In genomic region chr9:126327750-126328120, GRCh38 we compare ENCODE assay signal across 8 cellular contexts. TPM values are rescaled to one million over a fixed set of nuclear protein-coding genes. Genes with fewer than 3 reads are reported as not detected.
A peak's percentile ranks its signal among the peaks of the same experiment; 100 is the strongest.
DNase-seq lines count a peak whose midpoint lies in the region; ATAC-seq and TF ChIP-seq lines count a peak whose summit lies in the region.

No MANE protein-coding gene starts in this region.

- no peaks in the 10 kb centered on the region for H3K36me3 ChIP-seq in duodenal mucosa (ENCODE audit: control insufficient read depth in 1 of 2, insufficient read depth in 2 of 2, low read length in 2 of 2)
- peaks cover 5% of the 10 kb centered on the region for H3K36me3 ChIP-seq in neural progenitor cell

- H3K9me3 ChIP-seq in duodenal mucosa (ENCODE audit: control insufficient read depth in 1 of 2, low read length in 2 of 2) (peaks cover 0 to 4% of the 10 kb centered on the region in 2 donors), neural progenitor cell (ENCODE audit: low read depth) (peaks cover 6% of the 10 kb centered on the region)

- DNase-seq in Ammon's horn (ENCODE audit: low spot score) (peak; percentile 63), LNCaP clone FGC (ENCODE audit: low read depth) (no peak), neural progenitor cell (ENCODE audit: low spot score) (peak; percentile 35), NOMO-1 treated with DMSO at 0.1 percent for 48 hours (lab: John Stamatoyannopoulos, UW; ENCODE audit: unreplicated experiment) (no peak), NCI-H1092 treated with DMSO at 0.1 percent for 48 hours (lab: John Stamatoyannopoulos, UW) (no peak)

- peak overlapping the region; percentile 65 for H3K4me3 ChIP-seq in LNCaP clone FGC (ENCODE audit: low read depth, low read length)
- peak overlapping the region; percentile 67 to 82 for H3K4me3 ChIP-seq in duodenal mucosa (ENCODE audit: low read depth in 1 of 2, low read length in 2 of 2)
- peak overlapping the region; percentile 49 for H3K4me3 ChIP-seq in neural progenitor cell

- H3K4me2 ChIP-seq in neural progenitor cell = peak overlapping the region; percentile 78

- no peak for TF ChIP-seq CTCF in LNCaP clone FGC (IDR thresholded peaks at IDR 0.05; ENCODE audit: control insufficient read depth, extremely low read depth, insufficient read depth)
- TF ChIP-seq CTCF in neural progenitor cell (IDR thresholded peaks at IDR 0.05) = no peak

- no peak overlapping the region for H2AFZ ChIP-seq in neural progenitor cell (replicated peaks)

- H4K20me1 ChIP-seq in neural progenitor cell (ENCODE audit: low read depth) = peaks cover 16% of the 10 kb centered on the region

- ATAC-seq in GM18909 (IDR thresholded peaks at IDR 0.05; ENCODE audit: poor library complexity, unreplicated experiment) (no peak), HG03378 (IDR thresholded peaks at IDR 0.05; ENCODE audit: unreplicated experiment) (no peak)

- H3K79me2 ChIP-seq in neural progenitor cell (ENCODE audit: low read depth) = peaks cover 53% of the 10 kb centered on the region

- peak overlapping the region; percentile 88 for H3K4me3 Mint-ChIP-seq in neural progenitor cell

- H3K27ac ChIP-seq in duodenal mucosa (ENCODE audit: low read depth, low read length) (no peak overlapping the region), neural progenitor cell (no peak overlapping the region)

- peak overlapping the region; percentile 60 to 80 for H3K9ac ChIP-seq in duodenal mucosa (ENCODE audit: low read depth in 1 of 2, low read length in 2 of 2)
- no peak overlapping the region for H3K9ac ChIP-seq in neural progenitor cell

- H3K27me3 ChIP-seq in duodenal mucosa (ENCODE audit: control insufficient read depth in 1 of 2, insufficient read depth in 2 of 2, low read length in 2 of 2) (no peaks in the 10 kb centered on the region), neural progenitor cell (no peaks in the 10 kb centered on the region)

- H3K36me3 Mint-ChIP-seq in neural progenitor cell = peaks cover 12% of the 10 kb centered on the region

- H3K4me1 Mint-ChIP-seq in neural progenitor cell = peaks cover 47% of the 10 kb centered on the region

- H3K27ac Mint-ChIP-seq in neural progenitor cell = peak overlapping the region; percentile 89

- H3K27me3 Mint-ChIP-seq in neural progenitor cell (ENCODE audit: insufficient read depth, low read depth) = peaks cover 5% of the 10 kb centered on the region

- H3F3A ChIP-seq in neural progenitor cell (ENCODE audit: low read depth) = peaks cover 23% of the 10 kb centered on the region

- H3K4me1 ChIP-seq in duodenal mucosa (ENCODE audit: control insufficient read depth in 1 of 2, insufficient read depth in 2 of 2, low read length in 2 of 2) (peaks cover 4 to 11% of the 10 kb centered on the region in 2 donors), neural progenitor cell (peaks cover 41% of the 10 kb centered on the region)

- peaks cover 13% of the 10 kb centered on the region for H3K9me3 Mint-ChIP-seq in neural progenitor cell

RNA-seq across cellular contexts. Expression of gene MVB12B, which starts 1.1 kb away (rescaled TPM):
- total RNA-seq in neural progenitor cell (ENCODE audit: low replicate concordance) = 16.1 and 18.4 TPM in 2 replicates

Comparison
In these comparisons a context has a peak if more than half of its experiments do, and no peak if none do; other contexts are left out.
1. DNase-seq: peak in Ammon's horn (single experiment) and neural progenitor cell (single experiment); none in LNCaP clone FGC (single experiment), NOMO-1 treated with DMSO at 0.1 percent for 48 hours (single experiment) and NCI-H1092 treated with DMSO at 0.1 percent for 48 hours (single experiment).
2. Peak in every context shown above with its lines, with median percentiles within 50 percentile points of each other: H3K4me3 ChIP-seq.